Comparison of ENCODE assay signal across 9 cellular contexts in genomic region chr9:131349881-131350563, GRCh38. TPM values are rescaled to one million over a fixed set of nuclear protein-coding genes. Genes with fewer than 3 reads are reported as not detected.
DNase-seq lines count a peak whose midpoint lies in the region; ATAC-seq, FAIRE-seq and TF ChIP-seq lines count a peak whose summit lies in the region.
"Had no signal": no experiment of that assay in that cellular context is flagged by ENCODE, and none has a peak within 500 bp of the region (broad histone marks: within the 10 kb centered on the region; RNA-seq: fewer than 3 reads in every experiment).

No MANE protein-coding gene starts in this region.

- H2AK5ac ChIP-seq in H1 (ENCODE audit: low read depth, low read length) (no peak overlapping the region), mesendoderm (ENCODE audit: low read length) (peak overlapping the region; percentile 43)

- H2BK20ac ChIP-seq in H1 (ENCODE audit: low read length), result peak overlapping the region; percentile 72; the same call in 1 of the 2 replicates

- H3K4me2 ChIP-seq in H1 (ENCODE audit: insufficient read depth in 1 of 2, low read depth in 2 of 2, low read length in 2 of 2), result peak overlapping the region; percentile 2 to 80; a peak in 3 of 4 replicates
- peak overlapping the region; percentile 53 for H3K4me2 ChIP-seq in mesendoderm (ENCODE audit: low read length)

- no peak for TF ChIP-seq EP300 in H1 (IDR thresholded peaks at IDR 0.05; ENCODE audit: borderline replicate concordance in 1 of 2, low read depth in 2 of 2, low read length in 2 of 2)

- FAIRE-seq in H1 (lab: Jason Lieb, UNC), result no peak
- FAIRE-seq: TTC549 had no signal

- H2BK120ac ChIP-seq in H1 (replicated peaks; ENCODE audit: low read depth, low read length) (no peak overlapping the region), mesendoderm (ENCODE audit: low read depth, low read length) (no peak overlapping the region)

- peak overlapping the region; percentile 90 for H4K8ac ChIP-seq in H1 (ENCODE audit: extremely low read depth, insufficient read depth, low read length)
- H4K8ac ChIP-seq in mesendoderm (ENCODE audit: low read depth, low read length), result no peak overlapping the region

- H3K79me1 ChIP-seq in H1 (ENCODE audit: low read depth, low read length) (no peaks in the 10 kb centered on the region), mesendoderm (ENCODE audit: low read length) (no peaks in the 10 kb centered on the region)

- H4K20me1 ChIP-seq in H1 (replicated peaks in 1 of 2; ENCODE audit: control insufficient read depth in 1 of 2, insufficient read depth in 2 of 2, low read length in 2 of 2), result no peaks in the 10 kb centered on the region

- H2BK5ac ChIP-seq in H1 (ENCODE audit: low read depth, low read length) (peak overlapping the region; percentile 12; the same call in 1 of the 2 replicates), mesendoderm (ENCODE audit: low read length) (no peak overlapping the region)

- POLR2A ChIA-PET in H1 (lab: Charles Lee; ENCODE audit: partially characterized antibody), result interaction anchor here (0.6 to 2.2 kb wide), 13 partner anchors 8 to 152 kb away, joined by 3 to 21 read pairs (median 4); partner anchors contain the start of gene POMT1

- DNase-seq in DMS 273 (lab: John Stamatoyannopoulos, UW; ENCODE audit: unreplicated experiment) (peak; percentile 91), NOMO-1 treated with dmso at 0.1 percent for 144 hours (lab: John Stamatoyannopoulos, UW; ENCODE audit: unreplicated experiment) (peak; percentile 87), H1 (ENCODE audit: low read depth in 1 of 2, low spot score in 2 of 2) (peak; percentile 87 to 96), mesendoderm (peak; percentile 93)
- peak; percentile 69 to 74 for DNase-seq in activated CD8-positive, alpha-beta memory T cell treated with anti-CD3 and anti-CD28 coated beads for 4 hours (ENCODE audit: low read depth in 2 of 2)
- DNase-seq in stimulated activated CD8-positive, alpha-beta memory T cell treated with anti-CD3 and anti-CD28 coated beads, Interleukin-12 subunit alpha, Interleukin-12 subunit beta, amount 100 ng/mL, for 4 hours (ENCODE audit: low read depth), result peak; percentile 65

- H2BK15ac ChIP-seq in H1 (ENCODE audit: low read length), result peak overlapping the region; percentile 81; the same call in 1 of the 2 replicates
- no peak overlapping the region for H2BK15ac ChIP-seq in mesendoderm (replicated peaks; ENCODE audit: low read depth)

- H2BK12ac ChIP-seq in H1 (ENCODE audit: low read depth, low read length), result peak overlapping the region; percentile 79; the same call in 1 of the 2 replicates

- TF ChIP-seq CTCF in H1 (IDR thresholded peaks at IDR 0.05; ENCODE audit: control extremely low read depth in 1 of 3, insufficient read depth in 1 of 3, low read depth in 1 of 3, low read length in 3 of 3), result peak; percentile 81 to 90 (median 85)

- H4K5ac ChIP-seq in H1 (ENCODE audit: insufficient read length, low read depth, low read length), result peak overlapping the region; percentile 28
- no peak overlapping the region for H4K5ac ChIP-seq in mesendoderm (ENCODE audit: low read length)

- H3K4me3 ChIP-seq in HUES6 (ENCODE audit: low read depth, low read length) (peak overlapping the region; percentile 39), H1 (ENCODE audit: extremely low read depth in 1 of 4, insufficient read depth in 2 of 4, low read depth in 3 of 4, low read length in 4 of 4) (peak overlapping the region in 3 of 4 experiments; percentile 20 to 55 (median 27); a peak in 4 of 8 replicates), mesendoderm (ENCODE audit: low read length) (no peak overlapping the region)

- no peaks in the 10 kb centered on the region for H3K79me2 ChIP-seq in H1 (ENCODE audit: control insufficient read depth in 1 of 2, insufficient read depth in 2 of 2, low read length in 2 of 2)
- H3K79me2 ChIP-seq in mesendoderm (ENCODE audit: control insufficient read depth, insufficient read depth, low read length), result no peaks in the 10 kb centered on the region

- peak; percentile 83 to 87 for TF ChIP-seq RAD21 in H1 (IDR thresholded peaks at IDR 0.05 in 1 of 2, conservative IDR thresholded peaks at IDR 0.05 in 1 of 2; ENCODE audit: low read depth in 2 of 2, low read length in 2 of 2)

- H3K27ac ChIP-seq in HUES6 (ENCODE audit: low read depth, low read length), result no peak overlapping the region
- H3K27ac ChIP-seq in H1 (ENCODE audit: low read depth, low read length), result no peak overlapping the region
- no peak overlapping the region for H3K27ac ChIP-seq in mesendoderm (ENCODE audit: low read depth, low read length)

- H4K91ac ChIP-seq in H1 (replicated peaks; ENCODE audit: insufficient read length, low read length), result peak overlapping the region; percentile 83

- peak in 1 of 2 experiments; percentile 50; a peak in 1 of 3 replicates for TF ChIP-seq POLR2A in H1 (IDR thresholded peaks at IDR 0.05; ENCODE audit: control extremely low read depth in 1 of 2, low read depth in 2 of 2, low read length in 2 of 2)

- H3K9ac ChIP-seq in HUES6 (ENCODE audit: low read length) (peak overlapping the region; percentile 70), H1 (replicated peaks in 1 of 4; ENCODE audit: extremely low read depth in 1 of 4, low read depth in 3 of 4, low read length in 3 of 4) (peak overlapping the region in 1 of 4 experiments; percentile 26; a peak in 1 of 7 replicates), mesendoderm (ENCODE audit: low read length) (peak overlapping the region; percentile 76)

- H3K18ac ChIP-seq in H1 (ENCODE audit: extremely low read depth, low read length) (peak overlapping the region; percentile 99), mesendoderm (ENCODE audit: low read length) (peak overlapping the region; percentile 42)

- H3K56ac ChIP-seq in H1 (replicated peaks; ENCODE audit: insufficient read length, low read depth, low read length), result no peak overlapping the region
- H3K56ac ChIP-seq in mesendoderm (ENCODE audit: low read length), result peak overlapping the region; percentile 93

- no peaks in the 10 kb centered on the region for H3K36me3 ChIP-seq in HUES6 (ENCODE audit: control insufficient read depth, insufficient read depth, low read length)
- H3K36me3 ChIP-seq in H1 (ENCODE audit: control insufficient read depth in 2 of 4, insufficient read depth in 4 of 4, low read length in 3 of 4), result no peaks in the 10 kb centered on the region
- no peaks in the 10 kb centered on the region for H3K36me3 ChIP-seq in mesendoderm (ENCODE audit: control insufficient read depth, insufficient read depth, low read length)

- WGBS in H1 (ENCODE audit: extremely low coverage in 1 of 2, insufficient coverage in 1 of 2, insufficient read length in 1 of 2, insufficient replicate concordance in 2 of 2, low coverage in 1 of 2, low lambda C conversion rate in 2 of 2, missing lambda C conversion rate in 1 of 2), 2 experiments, result 20% methylated on average over 27 of the region's 27 CpGs; no CpG with 5 or more reads in 1 of the 2 experiments
- WGBS in mesendoderm (ENCODE audit: extremely low coverage, insufficient coverage, low lambda C conversion rate), result no CpG with 5 or more reads among the region's 27 CpGs

- H3K4me1 ChIP-seq in HUES6 (ENCODE audit: control insufficient read depth, insufficient read depth, low read length) (peaks cover 9% of the 10 kb centered on the region), H1 (replicated peaks in 1 of 4; ENCODE audit: control insufficient read depth in 3 of 4, insufficient read depth in 4 of 4, low read length in 3 of 4) (peaks cover 0 to 8% (median 5%) of the 10 kb centered on the region in 4 experiments; a peak in 6 of 7 replicates), mesendoderm (ENCODE audit: control insufficient read depth, low read depth, low read length) (peaks cover 3% of the 10 kb centered on the region)

- peak overlapping the region; percentile 94 for H2AFZ ChIP-seq in H1 (ENCODE audit: low read length)

- H3K27me3 ChIP-seq in HUES6 (ENCODE audit: control insufficient read depth, insufficient read depth, low read length) (no peaks in the 10 kb centered on the region), H1 (replicated peaks in 1 of 4; ENCODE audit: control insufficient read depth in 3 of 4, extremely low read depth in 1 of 4, insufficient read depth in 3 of 4, low read length in 3 of 4) (no peaks in the 10 kb centered on the region), mesendoderm (ENCODE audit: insufficient read depth, low read length, poor library complexity) (no peaks in the 10 kb centered on the region)

- no peak overlapping the region for H3K14ac ChIP-seq in H1 (ENCODE audit: insufficient read length)

- no peaks in the 10 kb centered on the region for H3K23me2 ChIP-seq in H1 (ENCODE audit: low read depth, low read length)

- H3K4ac ChIP-seq in H1 (replicated peaks; ENCODE audit: insufficient read length, low read depth, low read length) (no peak overlapping the region), mesendoderm (ENCODE audit: low read depth, low read length) (peak overlapping the region; percentile 76)

- no peak for ATAC-seq in HG03135 (IDR thresholded peaks at IDR 0.05; ENCODE audit: unreplicated experiment)

- H3K9me3 ChIP-seq in HUES6 (ENCODE audit: control insufficient read depth, insufficient read depth, low read depth, low read length), result 0 out of 2 replicates have a peak, but pooled peaks cover 3% of the 10 kb centered on the region
- H3K9me3 ChIP-seq in H1 (ENCODE audit: insufficient read depth in 2 of 2, low read depth in 1 of 2, low read length in 1 of 2), result peaks cover under 1 to 2% of the 10 kb centered on the region in 2 experiments; a peak in 1 of 4 replicates

- CTCF ChIA-PET in H1 (lab: Charles Lee; ENCODE audit: partially characterized antibody), result interaction anchor here (0.7 to 5.9 kb wide), 51 partner anchors 8 to 249 kb away, joined by 3 to 49 read pairs (median 5); partner anchors contain the start of gene PLPP7

- H3K23ac ChIP-seq in H1 (ENCODE audit: insufficient read length) (no peak overlapping the region), mesendoderm (ENCODE audit: low read length) (no peak overlapping the region)

TF ChIP-seq in H1, 55 proteins besides CTCF, POLR2A, EP300 and RAD21 (continues in another document):
- TF ChIP-seq SIN3A (conservative IDR thresholded peaks at IDR 0.05 in 1 of 2, IDR thresholded peaks at IDR 0.05 in 1 of 2; ENCODE audit: low read depth in 1 of 2, low read length in 2 of 2), result peak in 1 of 2 experiments; percentile 52; a peak in 1 of 4 replicates
- TF ChIP-seq SP2 (IDR thresholded peaks at IDR 0.05; ENCODE audit: low read length), result no peak
- TF ChIP-seq EGR1 (IDR thresholded peaks at IDR 0.05; ENCODE audit: borderline replicate concordance, low read depth, low read length), result no peak

RNA-seq across cellular contexts. Expression of gene PRRC2B, which starts 43.9 kb away (rescaled TPM):
- 249 and 255 TPM in 2 replicates for total RNA-seq in H1 (2021; fragmentation: NEBNext Ultra II Directional; extraction: Animal tissue kit (Norgen Biotek cat#: 25700))
- 37.3 and 55.3 TPM in 2 replicates for polyA plus RNA-seq in H1 (2011; rRNA removed)
- 32.6 TPM for polyA plus RNA-seq in H1 (2011; cell fraction: cytosol; rRNA removed)
- 115 TPM for polyA plus RNA-seq in H1 (2011; cell fraction: nucleus; rRNA removed)
- 96.3 to 122 TPM (median 108 TPM) in 4 replicates for polyA plus RNA-seq in H1 (2012, experiment 1 of 2)
- 52.2 TPM for polyA plus RNA-seq in H1 (2012, experiment 2 of 2)
- 64.3 TPM for polyA plus RNA-seq in H1 (2013, experiment 1 of 2)
- 64.7 TPM for polyA plus RNA-seq in H1 (2013, experiment 2 of 2)
- 102 and 131 TPM in 2 replicates for polyA minus RNA-seq in H1 (2011; rRNA and poly(A)+ RNA removed)
- polyA minus RNA-seq in H1 (2011; cell fraction: cytosol; rRNA and poly(A)+ RNA removed), result 63.8 TPM
- 69.0 TPM for polyA minus RNA-seq in H1 (2011; cell fraction: nucleus; rRNA and poly(A)+ RNA removed)
- polyA plus RNA-seq in mesendoderm (2013, experiment 1 of 2), result 62.7 TPM
- 70.0 TPM for polyA plus RNA-seq in mesendoderm (2013, experiment 2 of 2)
